20 cellular contexts compared by ENCODE assay signal in genomic region chrX:24341795-24342194, GRCh38. TPM values are rescaled to one million over a fixed set of nuclear protein-coding genes. Genes with fewer than 3 reads are reported as not detected.
DNase-seq lines count a peak whose midpoint lies in the region; ATAC-seq and TF ChIP-seq lines count a peak whose summit lies in the region.
"Had no signal": no experiment of that assay in that cellular context is flagged by ENCODE, and none has a peak within 500 bp of the region (broad histone marks: within the 10 kb centered on the region; RNA-seq: fewer than 3 reads in every experiment).

No MANE protein-coding gene starts in this region.

- no peak overlapping the region for H3K4me3 ChIP-seq in BLaER1 treated with 17β-estradiol and CSF1 and Interleukin-3, amounts not matched to agents 10 nM and 100 nM
- H3K4me3 ChIP-seq in MG63 (no peak overlapping the region), cardiac fibroblast (replicated peaks in 1 of 2; ENCODE audit: low read depth in 2 of 2, low read length in 2 of 2) (no peak overlapping the region), mesodermal cell (ENCODE audit: extremely low read depth, insufficient read depth, low read length, poor library complexity, severe bottlenecking) (no peak overlapping the region), OCI-LY7 (ENCODE audit: low read depth, low read length, poor library complexity, severe bottlenecking) (no peak overlapping the region)
- H3K4me3 ChIP-seq: breast epithelium, Peyer's patch, upper lobe of left lung had no signal

- H3K4me3 Mint-ChIP-seq in activated CD8-positive, alpha-beta T cell treated with anti-CD3 and anti-CD28 coated beads for 36 hours = no peak overlapping the region
- H3K4me3 Mint-ChIP-seq: activated CD8-positive, alpha-beta T cell treated with anti-CD3 and anti-CD28 coated beads, Interleukin-2, amount 10 ng/mL, durations not matched to agents 7 days and 5 days; CD4-positive, alpha-beta memory T cell; IgD-negative memory B cell had no signal

- no peak overlapping the region for H2AFZ ChIP-seq in OCI-LY7 (ENCODE audit: low read length)

- CTCF ChIA-PET in activated CD8-positive, alpha-beta T cell treated with anti-CD3 and anti-CD28 coated beads for 36 hours (lab: Charles Lee) = interaction anchor here (1.0 to 2.0 kb wide), 2 partner anchors 30 to 54 kb away, joined by 3 to 8 read pairs; no protein-coding TSS in a partner anchor
- CTCF ChIA-PET in OCI-LY7 (lab: Charles Lee; ENCODE audit: unreplicated experiment) = no interaction called here

- intact Hi-C loops in activated CD8-positive, alpha-beta T cell treated with anti-CD3 and anti-CD28 coated beads for 36 hours (cut with micrococcal nuclease) = no loop called here
- intact Hi-C loops in OCI-LY7 (cut with micrococcal nuclease; ENCODE audit: unreplicated experiment) = no loop called here

- no peak for ATAC-seq in activated CD8-positive, alpha-beta T cell treated with anti-CD3 and anti-CD28 coated beads for 36 hours
- ATAC-seq: activated CD8-positive, alpha-beta T cell treated with anti-CD3 and anti-CD28 coated beads, Interleukin-2, amount 10 ng/mL, durations not matched to agents 7 days and 5 days; left colon had no signal

- TF ChIP-seq CTCF in cardiac fibroblast (IDR thresholded peaks at IDR 0.05; ENCODE audit: low read depth, low read length) = no peak
- no peak for TF ChIP-seq CTCF in activated CD8-positive, alpha-beta T cell treated with anti-CD3 and anti-CD28 coated beads for 36 hours (IDR thresholded peaks at IDR 0.05)
- no peak for TF ChIP-seq CTCF in OCI-LY7 (conservative IDR thresholded peaks at IDR 0.05; ENCODE audit: low read length)

- no peak overlapping the region for H3K27ac Mint-ChIP-seq in activated CD8-positive, alpha-beta T cell treated with anti-CD3 and anti-CD28 coated beads for 36 hours
- H3K27ac Mint-ChIP-seq: activated CD8-positive, alpha-beta T cell treated with anti-CD3 and anti-CD28 coated beads, Interleukin-2, amount 10 ng/mL, durations not matched to agents 7 days and 5 days; CD4-positive, alpha-beta memory T cell; IgD-negative memory B cell had no signal

- WGBS in mesodermal cell (ENCODE audit: insufficient coverage in 2 of 2), 2 experiments = 80% methylated on average over 1 of the region's 1 CpG; no CpG with 5 or more reads in 1 of the 2 experiments

- H3K9ac ChIP-seq in BLaER1 treated with 17β-estradiol and CSF1 and Interleukin-3, amounts not matched to agents 10 nM and 100 nM = no peak overlapping the region

- H4K20me1 ChIP-seq in BLaER1 treated with 17β-estradiol and CSF1 and Interleukin-3, amounts not matched to agents 10 nM and 100 nM = no peaks in the 10 kb centered on the region
- no peaks in the 10 kb centered on the region for H4K20me1 ChIP-seq in OCI-LY7 (ENCODE audit: insufficient read depth, low read length)

- H3K27me3 Mint-ChIP-seq in activated CD8-positive, alpha-beta T cell treated with anti-CD3 and anti-CD28 coated beads for 36 hours = peaks cover 2% of the 10 kb centered on the region

- peak; percentile 4 for DNase-seq in MG63
- peak; percentile 47 to 74 for DNase-seq in cardiac fibroblast (ENCODE audit: low read depth in 2 of 2)
- no peak for DNase-seq in NCI-H1105 (lab: John Stamatoyannopoulos, UW)
- no peak for DNase-seq in activated CD8-positive, alpha-beta T cell treated with anti-CD3 and anti-CD28 coated beads for 36 hours
- DNase-seq in OCI-LY7 (ENCODE audit: low spot score) = no peak
- DNase-seq in OCI-M2 (lab: John Stamatoyannopoulos, UW; ENCODE audit: unreplicated experiment) = no peak
- DNase-seq: activated CD8-positive, alpha-beta T cell treated with anti-CD3 and anti-CD28 coated beads, Interleukin-2, amount 10 ng/mL, durations not matched to agents 7 days and 5 days; activated effector memory CD4-positive, alpha-beta T cell treated with anti-CD3 and anti-CD28 coated beads, Interleukin-2, amount 50 U/mL, for 16 hours; CD4-positive, alpha-beta memory T cell; head of caudate nucleus; left colon; NCI-H510A; Peyer's patch; stimulated activated CD4-positive, alpha-beta T cell treated with anti-CD3 and anti-CD28 coated beads, Interleukin-2, amount 100 ng/mL, for 48 hours; upper lobe of left lung had no signal

- no peaks in the 10 kb centered on the region for H3K9me3 Mint-ChIP-seq in activated CD8-positive, alpha-beta T cell treated with anti-CD3 and anti-CD28 coated beads for 36 hours
- H3K9me3 Mint-ChIP-seq: IgD-negative memory B cell had no signal

- H3K27me3 ChIP-seq in BLaER1 treated with 17β-estradiol and CSF1 and Interleukin-3, amounts not matched to agents 10 nM and 100 nM = peaks cover 0 to 46% (median 0%) of the 10 kb centered on the region in 11 experiments; a peak in 7 of 22 replicates
- H3K27me3 ChIP-seq in MG63 = no peaks in the 10 kb centered on the region
- H3K27me3 ChIP-seq: Peyer's patch, upper lobe of left lung had no signal

- no peak overlapping the region for H3K27ac ChIP-seq in BLaER1 treated with 17β-estradiol and CSF1 and Interleukin-3, amounts not matched to agents 10 nM and 100 nM
- peak overlapping the region; percentile 45 for H3K27ac ChIP-seq in mesodermal cell (ENCODE audit: low read depth, low read length, severe bottlenecking)
- H3K27ac ChIP-seq in OCI-LY7 (ENCODE audit: low read depth, low read length, poor library complexity, severe bottlenecking) = no peak overlapping the region
- H3K27ac ChIP-seq: breast epithelium, Peyer's patch, upper lobe of left lung had no signal

- no peaks in the 10 kb centered on the region for H3K9me2 ChIP-seq in OCI-LY7 (ENCODE audit: insufficient read depth, low read length)

- POLR2A ChIA-PET in activated CD8-positive, alpha-beta T cell treated with anti-CD3 and anti-CD28 coated beads for 36 hours (lab: Charles Lee) = no interaction called here
- POLR2A ChIA-PET in OCI-LY7 (lab: Charles Lee) = no interaction called here

- H3K79me2 ChIP-seq in OCI-LY7 (ENCODE audit: insufficient read depth, low read depth, low read length) = no peaks in the 10 kb centered on the region

- H3K4me1 Mint-ChIP-seq in activated CD8-positive, alpha-beta T cell treated with anti-CD3 and anti-CD28 coated beads for 36 hours (ENCODE audit: low read depth) = peaks cover 6% of the 10 kb centered on the region
- H3K4me1 Mint-ChIP-seq: CD4-positive, alpha-beta memory T cell had no signal

- no TSS peak for BruUV-seq in OCI-LY7 (replicated peaks; lab: Mats Ljungman, UMichigan)

- H3K9me3 ChIP-seq in BLaER1 treated with 17β-estradiol and CSF1 and Interleukin-3, amounts not matched to agents 10 nM and 100 nM (replicated peaks in 1 of 11) = no peaks in the 10 kb centered on the region
- H3K9me3 ChIP-seq in MG63 (no peaks in the 10 kb centered on the region), mesodermal cell (ENCODE audit: control insufficient read depth, low read length) (no peaks in the 10 kb centered on the region), OCI-LY7 (ENCODE audit: low read length) (no peaks in the 10 kb centered on the region)
- H3K9me3 ChIP-seq: breast epithelium, Peyer's patch, upper lobe of left lung had no signal

- no peaks in the 10 kb centered on the region for H3K36me3 ChIP-seq in BLaER1 treated with 17β-estradiol and CSF1 and Interleukin-3, amounts not matched to agents 10 nM and 100 nM
- H3K36me3 ChIP-seq in MG63 = no peaks in the 10 kb centered on the region
- H3K36me3 ChIP-seq in mesodermal cell (ENCODE audit: control insufficient read depth, insufficient read depth, low read length) = no peaks in the 10 kb centered on the region
- H3K36me3 ChIP-seq in OCI-LY7 (ENCODE audit: insufficient read depth, low read length) = no peaks in the 10 kb centered on the region
- H3K36me3 ChIP-seq: breast epithelium, Peyer's patch, upper lobe of left lung had no signal

- H3K4me1 ChIP-seq in BLaER1 treated with 17β-estradiol and CSF1 and Interleukin-3, amounts not matched to agents 10 nM and 100 nM = peaks cover 0 to 19% (median 3%) of the 10 kb centered on the region in 10 experiments; a peak in 8 of 20 replicates
- H3K4me1 ChIP-seq in mesodermal cell (ENCODE audit: control insufficient read depth, insufficient read depth, low read length, poor library complexity, severe bottlenecking) (peaks cover 19% of the 10 kb centered on the region), OCI-LY7 (ENCODE audit: insufficient read depth, low read length, poor library complexity, severe bottlenecking) (no peaks in the 10 kb centered on the region)
- H3K4me1 ChIP-seq: breast epithelium, Peyer's patch, upper lobe of left lung had no signal

- peak overlapping the region in 7 of 11 experiments; percentile 6 to 57 (median 25); a peak in 9 of 22 replicates for H3K4me2 ChIP-seq in BLaER1 treated with 17β-estradiol and CSF1 and Interleukin-3, amounts not matched to agents 10 nM and 100 nM
- H3K4me2 ChIP-seq in OCI-LY7 (ENCODE audit: low read length) = no peak overlapping the region

- no peaks in the 10 kb centered on the region for H3K36me3 Mint-ChIP-seq in activated CD8-positive, alpha-beta T cell treated with anti-CD3 and anti-CD28 coated beads for 36 hours (ENCODE audit: low read depth)
- H3K36me3 Mint-ChIP-seq: CD4-positive, alpha-beta memory T cell; IgD-negative memory B cell had no signal

RNA-seq across cellular contexts. Expression of gene SUPT20HL1, which starts 18.6 kb away (rescaled TPM):
- total RNA-seq in MG63 (2014; rRNA removed; shearing (Covaris generic); ENCODE audit: low replicate concordance) = not detected in 2 replicates
- polyA plus RNA-seq in mesodermal cell (2013, experiment 1 of 2) = not detected
- not detected for polyA plus RNA-seq in mesodermal cell (2013, experiment 2 of 2)
- not detected for total RNA-seq in activated CD8-positive, alpha-beta T cell treated with anti-CD3 and anti-CD28 coated beads for 36 hours
- not detected in 2 replicates for total RNA-seq in OCI-LY7 (2014; rRNA removed; shearing (Covaris generic))
- not detected in 2 replicates for total RNA-seq in OCI-LY7 (2022)
- total RNA-seq: activated CD8-positive, alpha-beta T cell treated with anti-CD3 and anti-CD28 coated beads, Interleukin-2, amount 10 ng/mL, durations not matched to agents 7 days and 5 days; breast epithelium; CD4-positive, alpha-beta memory T cell; left colon; T-helper 2 cell treated with Interferon-gamma antibody and Interleukin-4, amounts not matched to agents 100 ng/mL and 5 ng/mL, for 36 hours; upper lobe of left lung had no signal
- polyA plus RNA-seq: CD4-positive, alpha-beta memory T cell; IgD-negative memory B cell had no signal

RNA-seq across cellular contexts. Expression of gene SUPT20HL2, which starts 27.9 kb away (rescaled TPM):
- total RNA-seq in MG63 (2014; rRNA removed; shearing (Covaris generic); ENCODE audit: low replicate concordance) = not detected in 2 replicates
- not detected for polyA plus RNA-seq in mesodermal cell (2013, experiment 1 of 2)
- not detected for polyA plus RNA-seq in mesodermal cell (2013, experiment 2 of 2)
- not detected for total RNA-seq in activated CD8-positive, alpha-beta T cell treated with anti-CD3 and anti-CD28 coated beads for 36 hours
- total RNA-seq in OCI-LY7 (2014; rRNA removed; shearing (Covaris generic)) = not detected in 2 replicates
- total RNA-seq in OCI-LY7 (2022) = not detected in 2 replicates
- total RNA-seq: activated CD8-positive, alpha-beta T cell treated with anti-CD3 and anti-CD28 coated beads, Interleukin-2, amount 10 ng/mL, durations not matched to agents 7 days and 5 days; breast epithelium; CD4-positive, alpha-beta memory T cell; left colon; Peyer's patch; T-helper 2 cell treated with Interferon-gamma antibody and Interleukin-4, amounts not matched to agents 100 ng/mL and 5 ng/mL, for 36 hours; upper lobe of left lung had no signal
- polyA plus RNA-seq: CD4-positive, alpha-beta memory T cell; IgD-negative memory B cell had no signal

Comparison
In these comparisons a context has a peak if more than half of its experiments do, and no peak if none do; other contexts are left out.
1. DNase-seq: peak in MG63 (single experiment) and cardiac fibroblast (2 of 2); none in NCI-H1105 (single experiment), activated CD8-positive, alpha-beta T cell treated with anti-CD3 and anti-CD28 coated beads for 36 hours (single experiment), OCI-LY7 (single experiment) and OCI-M2 (single experiment).